ENCODE assay signal across 9 cellular contexts in the genomic region with DNA sequence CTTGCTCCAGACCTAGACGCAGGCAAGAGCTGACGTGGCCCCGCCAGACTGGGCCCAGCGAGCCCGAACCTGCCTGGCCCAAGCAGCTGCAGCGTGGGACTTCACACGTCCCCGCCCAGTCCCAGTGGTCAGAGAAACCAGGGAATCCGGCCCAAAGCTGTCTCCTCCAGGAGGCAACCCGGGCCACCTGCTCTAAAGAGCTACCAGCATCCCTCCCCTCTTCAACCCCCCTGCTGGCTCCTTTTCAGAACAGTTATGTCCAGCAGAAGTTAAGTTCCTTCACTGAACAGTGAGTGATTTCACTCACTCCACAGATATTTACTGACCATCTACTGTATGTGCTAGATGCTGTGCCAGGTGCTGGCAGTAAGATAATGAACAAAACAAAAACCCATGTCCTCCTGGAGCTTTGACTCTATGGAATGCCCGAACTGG. TPM values are rescaled to one million over a fixed set of nuclear protein-coding genes. Genes with fewer than 3 reads are reported as not detected.
A peak's percentile ranks its signal among the peaks of the same experiment; 100 is the strongest.
DNase-seq lines count a peak whose midpoint lies in the region; ATAC-seq, FAIRE-seq and TF ChIP-seq lines count a peak whose summit lies in the region.
"Had no signal": no experiment of that assay in that cellular context is flagged by ENCODE, and none has a peak within 500 bp of the region (broad histone marks: within the 10 kb centered on the region; RNA-seq: fewer than 3 reads in every experiment).

No MANE protein-coding gene starts in this region.

- peaks cover 24 to 40% of the 10 kb centered on the region in 2 experiments for H3K4me1 ChIP-seq in trophoblast cell (ENCODE audit: control insufficient read depth in 1 of 2, insufficient read depth in 2 of 2, low read length in 2 of 2)

- no peaks in the 10 kb centered on the region for H3K27me3 ChIP-seq in trophoblast cell (ENCODE audit: insufficient read depth, low read length)

- TF ChIP-seq CTCF in Calu3 (IDR thresholded peaks at IDR 0.05; ENCODE audit: unreplicated experiment), result no peak
- no peak for TF ChIP-seq CTCF in glutamatergic neuron (IDR thresholded peaks at IDR 0.05; ENCODE audit: partially characterized antibody, unreplicated experiment)

- H2BK12ac ChIP-seq in trophoblast cell (ENCODE audit: low read length), result peak overlapping the region; percentile 94

- peak overlapping the region; percentile 53 for H2AFZ ChIP-seq in trophoblast cell (ENCODE audit: insufficient read depth, low read length, poor library complexity)

- WGBS in trophoblast cell (ENCODE audit: extremely low coverage, insufficient coverage, insufficient read length), result no CpG with 5 or more reads among the region's 11 CpGs

- H3K27ac Mint-ChIP-seq in Calu3 (ENCODE audit: unreplicated experiment), result peak overlapping the region; percentile 48
- peak overlapping the region in 1 of 2 donors; percentile 7 for H3K27ac Mint-ChIP-seq in T-cell
- H3K27ac Mint-ChIP-seq in glutamatergic neuron (ENCODE audit: unreplicated experiment), result no peak overlapping the region

- H2BK120ac ChIP-seq in trophoblast cell (ENCODE audit: insufficient read depth, low read length, poor library complexity), result peak overlapping the region; percentile 93

- peak overlapping the region; percentile 67 for H3K18ac ChIP-seq in trophoblast cell (ENCODE audit: low read length)

- no peaks in the 10 kb centered on the region for H3K36me3 ChIP-seq in trophoblast cell (ENCODE audit: control insufficient read depth in 1 of 2, insufficient read depth in 2 of 2, low read length in 2 of 2)

- H4K8ac ChIP-seq in trophoblast cell (ENCODE audit: low read depth, low read length), result peak overlapping the region; percentile 77

- peak overlapping the region; percentile 58 for H3K4me3 ChIP-seq in trophoblast cell (ENCODE audit: low read depth, low read length)

- peaks cover 56% of the 10 kb centered on the region for H3K4me1 Mint-ChIP-seq in Calu3 (ENCODE audit: low read depth, unreplicated experiment)
- peaks cover 33 to 37% (median 35%) of the 10 kb centered on the region in 3 donors for H3K4me1 Mint-ChIP-seq in T-cell
- H3K4me1 Mint-ChIP-seq in glutamatergic neuron (ENCODE audit: low read depth, unreplicated experiment), result peaks cover 20% of the 10 kb centered on the region

- POLR2A ChIA-PET in T-cell (lab: Charles Lee), result interaction anchor here in 1 of 2 donors (0.5 kb wide), 1 partner anchor 800 kb away, joined by 3 read pairs; no protein-coding TSS in a partner anchor

- CTCF ChIA-PET in Calu3 (lab: Charles Lee), result interaction anchor here (0.6 to 1.7 kb wide), 5 partner anchors 8 to 47 kb away, joined by 3 to 6 read pairs (median 5); partner anchors contain the start of gene KRTCAP2
- CTCF ChIA-PET in T-cell (lab: Charles Lee), result no interaction called here

- H3K27me3 Mint-ChIP-seq in Calu3 (ENCODE audit: unreplicated experiment) (peaks cover 13% of the 10 kb centered on the region), T-cell (peaks cover 0 to 22% of the 10 kb centered on the region in 2 donors), glutamatergic neuron (ENCODE audit: unreplicated experiment) (peaks cover 24% of the 10 kb centered on the region)

- H3K36me3 Mint-ChIP-seq in Calu3 (ENCODE audit: insufficient read depth, unreplicated experiment) (peaks cover 53% of the 10 kb centered on the region), T-cell (no peaks in the 10 kb centered on the region), glutamatergic neuron (ENCODE audit: unreplicated experiment) (no peaks in the 10 kb centered on the region)

- H4K12ac ChIP-seq in trophoblast cell (ENCODE audit: low read depth, low read length), result no peak overlapping the region

- no peak for DNase-seq in Calu3
- no peak for DNase-seq in T-cell
- DNase-seq in glutamatergic neuron, result no peak
- DNase-seq in trophoblast cell, result peak; percentile 99 to 100
- DNase-seq in urothelium cell line (ENCODE audit: low spot score), result no peak

- peak overlapping the region; percentile 60 for H3K4ac ChIP-seq in trophoblast cell (ENCODE audit: low read depth, low read length)

- H3K79me2 ChIP-seq in trophoblast cell (ENCODE audit: control insufficient read depth, insufficient read depth, low read length, poor library complexity), result peaks cover 27% of the 10 kb centered on the region

- H3K23ac ChIP-seq in trophoblast cell (ENCODE audit: low read length), result no peak overlapping the region

- peaks cover 51% of the 10 kb centered on the region for H3K79me1 ChIP-seq in trophoblast cell (ENCODE audit: low read length)

- peak overlapping the region; percentile 94 for H4K91ac ChIP-seq in trophoblast cell (ENCODE audit: low read depth, low read length)

- peak overlapping the region; percentile 89 for H2BK5ac ChIP-seq in trophoblast cell (ENCODE audit: low read depth, low read length, poor library complexity)

- BruUV-seq in Calu3 (replicated peaks; lab: Mats Ljungman, UMichigan), result no TSS peak

- no peak overlapping the region for H3K9ac ChIP-seq in trophoblast cell (ENCODE audit: low read length)

- ATAC-seq in T-cell (replicated peaks in 1 of 4), result no peak
- no peak for ATAC-seq in HG03457 (IDR thresholded peaks at IDR 0.05; ENCODE audit: unreplicated experiment)
- no peak for ATAC-seq in GM19351 (IDR thresholded peaks at IDR 0.05; ENCODE audit: unreplicated experiment)
- ATAC-seq in HG03159 (IDR thresholded peaks at IDR 0.05; ENCODE audit: unreplicated experiment), result no peak

- peak overlapping the region; percentile 93 for H3K27ac ChIP-seq in trophoblast cell (ENCODE audit: low read depth, low read length)

- H3K9me3 Mint-ChIP-seq in Calu3 (ENCODE audit: low read depth, unreplicated experiment) (no peaks in the 10 kb centered on the region), T-cell (no peaks in the 10 kb centered on the region), glutamatergic neuron (ENCODE audit: unreplicated experiment) (peaks cover 6% of the 10 kb centered on the region)

- no peak for FAIRE-seq in urothelium cell line (lab: Jason Lieb, UNC)
- FAIRE-seq: D721Med had no signal

- H3K9me3 ChIP-seq in trophoblast cell (ENCODE audit: insufficient read depth, low read depth, low read length), result no peaks in the 10 kb centered on the region

- intact Hi-C loops in Calu3 (cut with micrococcal nuclease; ENCODE audit: unreplicated experiment), result loop anchor here (5.0 kb wide), 2 partner anchors 33 to 42 kb away; no protein-coding TSS in a partner anchor

- H3K4me3 Mint-ChIP-seq in Calu3 (ENCODE audit: low read depth, unreplicated experiment), result peak overlapping the region; percentile 91
- peak overlapping the region; percentile 18 to 52 (median 24) for H3K4me3 Mint-ChIP-seq in T-cell
- peak overlapping the region; percentile 73 for H3K4me3 Mint-ChIP-seq in glutamatergic neuron (ENCODE audit: unreplicated experiment)

- peak overlapping the region; percentile 83 for H3K14ac ChIP-seq in trophoblast cell (ENCODE audit: low read length)

- H2AK5ac ChIP-seq in trophoblast cell (ENCODE audit: low read length), result peak overlapping the region; percentile 80

- peak overlapping the region; percentile 73 for H3K4me2 ChIP-seq in trophoblast cell (ENCODE audit: low read length)

RNA-seq across cellular contexts. Expression of gene EFNA1, which starts 2.1 kb away (rescaled TPM):
- 33.7 and 41.7 TPM in 2 replicates for total RNA-seq in Calu3 (2022)
- 1 to 10 TPM; 1.6 to 8.4 (median 5.1) TPM for total RNA-seq in T-cell
- 1.7 TPM for total RNA-seq in glutamatergic neuron (ENCODE audit: unreplicated experiment)
- 81.6 and 84.2 TPM in 2 replicates for polyA plus RNA-seq in trophoblast cell (2013)

RNA-seq across cellular contexts. Expression of gene SLC50A1, which starts 10.1 kb away (rescaled TPM):
- total RNA-seq in Calu3 (2022) (68.5 and 72.0 TPM in 2 replicates), T-cell (10 to 100 TPM; 20.7 to 34.9 (median 30.8) TPM), glutamatergic neuron (ENCODE audit: unreplicated experiment) (8.6 TPM)
- polyA plus RNA-seq in trophoblast cell (2013), result 39.1 and 39.3 TPM in 2 replicates

RNA-seq across cellular contexts. Expression of gene DPM3, which starts 14.8 kb away (rescaled TPM):
- 38.7 and 41.1 TPM in 2 replicates for total RNA-seq in Calu3 (2022)
- total RNA-seq in T-cell, result 10 to 100 TPM; 26.9 to 70.7 (median 64.5) TPM
- total RNA-seq in glutamatergic neuron (ENCODE audit: unreplicated experiment), result 27.7 TPM
- polyA plus RNA-seq in trophoblast cell (2013), result 143 and 148 TPM in 2 replicates

RNA-seq across cellular contexts. Expression of gene EFNA3, which starts 46.9 kb away (rescaled TPM):
- total RNA-seq in Calu3 (2022), result 1.7 and 3.4 TPM in 2 replicates
- total RNA-seq in T-cell, result 1 to 10 TPM in 3 of 5 donors, under 1 TPM in 1, not detected in 1; 0.68 to 2.6 (median 2.3) TPM
- 14.6 TPM for total RNA-seq in glutamatergic neuron (ENCODE audit: unreplicated experiment)
- polyA plus RNA-seq in trophoblast cell (2013), result 2.5 and 2.7 TPM in 2 replicates

RNA-seq across cellular contexts. Expression of gene KRTCAP2, which starts 47.6 kb away (rescaled TPM):
- total RNA-seq in Calu3 (2022) (236 TPM in 2 replicates), T-cell (100 to 1,000 TPM in 4 of 5 donors, 10 to 100 TPM in 1; 93.6 to 150 (median 138) TPM), glutamatergic neuron (ENCODE audit: unreplicated experiment) (108 TPM)
- polyA plus RNA-seq in trophoblast cell (2013), result 237 TPM in 2 replicates

Comparison
In these comparisons a context has a peak if more than half of its experiments do, and no peak if none do; other contexts are left out.
1. DNase-seq: peak in trophoblast cell (2 of 2); none in Calu3 (single experiment), T-cell (0 of 34), glutamatergic neuron (single experiment) and urothelium cell line (single experiment).
2. H3K4me3 Mint-ChIP-seq: peak in every context shown above with its lines; median percentile 91 in Calu3; 73 in glutamatergic neuron; 24 in T-cell.